In the genomic region with DNA sequence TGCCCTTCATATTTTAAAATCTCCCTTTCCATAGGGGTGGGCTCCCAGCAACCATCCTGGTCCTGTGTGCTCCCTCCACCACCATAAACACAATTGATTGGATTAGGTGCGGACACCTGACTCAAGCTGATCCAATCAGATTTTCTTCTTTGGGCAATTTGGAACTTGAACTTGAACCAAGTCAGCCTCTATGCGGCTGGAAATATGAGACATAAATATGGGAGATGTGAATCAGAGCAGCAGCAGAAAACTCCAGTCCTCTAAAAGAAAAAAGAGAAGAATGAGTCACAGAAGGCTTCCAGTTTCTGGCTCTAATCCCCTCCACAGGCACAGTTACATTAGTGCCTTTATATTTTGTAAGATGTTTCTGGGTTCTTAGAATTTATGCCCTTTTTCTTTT, we compare ENCODE assay signal across 13 cellular contexts.
A peak's percentile ranks its signal among the peaks of the same experiment; 100 is the strongest.
DNase-seq lines count a peak whose midpoint lies in the region; ATAC-seq and FAIRE-seq lines count a peak whose summit lies in the region.
"Had no signal": no experiment of that assay in that cellular context is flagged by ENCODE, and none has a peak within 500 bp of the region (broad histone marks: within the 10 kb centered on the region; RNA-seq: fewer than 3 reads in every experiment).

No MANE protein-coding gene starts in this region.

- no peak overlapping the region for H3K9ac ChIP-seq in mesenchymal stem cell (ENCODE audit: low read length)

- H4K91ac ChIP-seq in mesenchymal stem cell (ENCODE audit: low read length), result no peak overlapping the region

- H3K9me3 Mint-ChIP-seq in CD4-positive, CD25-positive, alpha-beta regulatory T cell, result peaks cover 0 to 6% (median 0%) of the 10 kb centered on the region in 7 donors

- H3K27me3 Mint-ChIP-seq in CD4-positive, CD25-positive, alpha-beta regulatory T cell, result no peaks in the 10 kb centered on the region

- peak overlapping the region; percentile 78 for H3K27ac ChIP-seq in CD4-positive, CD25-positive, alpha-beta regulatory T cell (ENCODE audit: insufficient read depth, low read length, poor library complexity, severe bottlenecking)
- H3K27ac ChIP-seq in mesenchymal stem cell (ENCODE audit: low read length, poor library complexity, severe bottlenecking) (no peak overlapping the region), small intestine (ENCODE audit: low read depth in 1 of 2, low read length in 1 of 2) (peak overlapping the region in 1 of 2 donors; percentile 81)

- peaks cover 7% of the 10 kb centered on the region for H3K36me3 Mint-ChIP-seq in CD4-positive, CD25-positive, alpha-beta regulatory T cell

- H3K9me3 ChIP-seq in CD4-positive, CD25-positive, alpha-beta regulatory T cell (ENCODE audit: control insufficient read depth in 2 of 2, low read length in 2 of 2), result no peaks in the 10 kb centered on the region
- no peaks in the 10 kb centered on the region for H3K9me3 ChIP-seq in mesenchymal stem cell (ENCODE audit: control insufficient read depth, low read length)
- no peaks in the 10 kb centered on the region for H3K9me3 ChIP-seq in small intestine (ENCODE audit: control insufficient read depth, low read depth)
- H3K9me3 ChIP-seq: HAP-1 had no signal

- peaks cover 20 to 91% (median 54%) of the 10 kb centered on the region in 4 donors for H3K4me1 Mint-ChIP-seq in CD4-positive, CD25-positive, alpha-beta regulatory T cell

- H2BK15ac ChIP-seq in mesenchymal stem cell (ENCODE audit: low read depth, poor library complexity, severe bottlenecking), result no peak overlapping the region

- WGBS in mesenchymal stem cell, result 100% methylated on average over 1 of the region's 2 CpGs
- WGBS in small intestine, 3 donors, result 86 to 94% (median 93%) methylated on average over 2 of the region's 2 CpGs

- H4K8ac ChIP-seq in mesenchymal stem cell (ENCODE audit: low read length), result no peak overlapping the region

- ATAC-seq in CD4-positive, CD25-positive, alpha-beta regulatory T cell (ENCODE audit: low read depth in 2 of 2), result peak in 1 of 2 donors; percentile 6

- no peak overlapping the region for H2AK5ac ChIP-seq in mesenchymal stem cell (ENCODE audit: low read length, severe bottlenecking)

- peak overlapping the region in 1 of 2 experiments; percentile 50 for H3K18ac ChIP-seq in mesenchymal stem cell (ENCODE audit: low read depth in 1 of 2, low read length in 2 of 2)

- H3K23ac ChIP-seq in mesenchymal stem cell (ENCODE audit: low read length in 2 of 2), result no peak overlapping the region

- no peak overlapping the region for H2AFZ ChIP-seq in mesenchymal stem cell (ENCODE audit: low read depth, low read length)

- no peak overlapping the region for H3K14ac ChIP-seq in mesenchymal stem cell (ENCODE audit: low read length in 2 of 2)

- intact Hi-C loops in posterior cingulate gyrus (cut with DNase I), result no loop called here

- H3K4me1 ChIP-seq in CD4-positive, CD25-positive, alpha-beta regulatory T cell (ENCODE audit: control insufficient read depth, insufficient read depth, low read length, poor library complexity, severe bottlenecking), result peaks cover 49% of the 10 kb centered on the region
- H3K4me1 ChIP-seq in mesenchymal stem cell (ENCODE audit: control insufficient read depth, insufficient read depth, low read depth, low read length) (peaks cover 2% of the 10 kb centered on the region), small intestine (ENCODE audit: control insufficient read depth in 2 of 2, insufficient read depth in 1 of 2, low read depth in 1 of 2, low read length in 1 of 2) (no peaks in the 10 kb centered on the region)

- peak in 1 of 3 donors; percentile 42 for DNase-seq in CD4-positive, CD25-positive, alpha-beta regulatory T cell
- peak; percentile 31 for DNase-seq in HS-27A (ENCODE audit: low read depth)
- peak; percentile 89 for DNase-seq in amniotic epithelial cell (ENCODE audit: low read depth)
- peak; percentile 56 for DNase-seq in mesenchymal stem cell
- DNase-seq in DMS153 (lab: John Stamatoyannopoulos, UW), result no peak
- no peak for DNase-seq in small intestine
- no peak for DNase-seq in posterior cingulate gyrus
- no peak for DNase-seq in frontal cortex (ENCODE audit: low spot score in 2 of 2)
- DNase-seq: activated CD4-positive, CD25-positive, alpha-beta regulatory T cell; cerebellar nuclear complex; NCI-H1694 treated with DMSO at 0.1 percent for 48 hours had no signal

- no peaks in the 10 kb centered on the region for H3K79me1 ChIP-seq in mesenchymal stem cell (replicated peaks; ENCODE audit: low read length, poor library complexity, severe bottlenecking)

- peak overlapping the region; percentile 22 for H3K4me3 ChIP-seq in CD4-positive, CD25-positive, alpha-beta regulatory T cell (ENCODE audit: low read depth, low read length)
- H3K4me3 ChIP-seq in mesenchymal stem cell (ENCODE audit: insufficient read depth in 1 of 2, low read depth in 1 of 2, low read length in 2 of 2), result no peak overlapping the region
- H3K4me3 ChIP-seq in small intestine (ENCODE audit: low read depth in 1 of 2, low read length in 2 of 2), result no peak overlapping the region
- H3K4me3 ChIP-seq: HAP-1 had no signal

- H3K4ac ChIP-seq in mesenchymal stem cell (ENCODE audit: low read depth in 1 of 2, low read length in 2 of 2), result no peak overlapping the region

- no peak overlapping the region for H2BK120ac ChIP-seq in mesenchymal stem cell (ENCODE audit: low read depth, low read length)

- peak overlapping the region in 3 of 4 donors; percentile 46 to 77 (median 60) for H3K4me3 Mint-ChIP-seq in CD4-positive, CD25-positive, alpha-beta regulatory T cell
- H3K4me3 Mint-ChIP-seq: nephron had no signal

- no peaks in the 10 kb centered on the region for H3K36me3 ChIP-seq in CD4-positive, CD25-positive, alpha-beta regulatory T cell (ENCODE audit: control insufficient read depth, insufficient read depth, low read length)
- no peaks in the 10 kb centered on the region for H3K36me3 ChIP-seq in mesenchymal stem cell (ENCODE audit: control insufficient read depth in 1 of 2, insufficient read depth in 2 of 2, low read depth in 1 of 2, low read length in 2 of 2)
- no peaks in the 10 kb centered on the region for H3K36me3 ChIP-seq in small intestine (ENCODE audit: control insufficient read depth in 2 of 2, insufficient read depth in 2 of 2, low read length in 2 of 2)
- H3K36me3 ChIP-seq: HAP-1 had no signal

- no peak overlapping the region for H2BK5ac ChIP-seq in mesenchymal stem cell (ENCODE audit: low read depth, low read length, poor library complexity, severe bottlenecking)

- H3K4me2 ChIP-seq in mesenchymal stem cell (ENCODE audit: low read length, poor library complexity, severe bottlenecking), result no peak overlapping the region

- no peaks in the 10 kb centered on the region for H3K27me3 ChIP-seq in CD4-positive, CD25-positive, alpha-beta regulatory T cell (ENCODE audit: control insufficient read depth, insufficient read depth, low read length)
- H3K27me3 ChIP-seq in mesenchymal stem cell (ENCODE audit: control insufficient read depth in 1 of 2, insufficient read depth in 1 of 2, low read length in 2 of 2) (no peaks in the 10 kb centered on the region), small intestine (ENCODE audit: control insufficient read depth in 2 of 2, insufficient read depth in 2 of 2, low read length in 2 of 2) (no peaks in the 10 kb centered on the region)

- FAIRE-seq in small intestine (lab: Jason Lieb, UNC) (no peak), frontal cortex (lab: Jason Lieb, UNC) (no peak)

- no peak overlapping the region for H2BK12ac ChIP-seq in mesenchymal stem cell (ENCODE audit: low read length in 2 of 2)

- H3K27ac Mint-ChIP-seq in CD4-positive, CD25-positive, alpha-beta regulatory T cell, result peak overlapping the region; percentile 89 to 98 (median 96)
- H3K27ac Mint-ChIP-seq: nephron had no signal

Comparison
In these comparisons a context has a peak if more than half of its experiments do, and no peak if none do; other contexts are left out.
1. DNase-seq: peak in HS-27A (single experiment), amniotic epithelial cell (single experiment) and mesenchymal stem cell (single experiment); none in DMS153 (single experiment), small intestine (single experiment), posterior cingulate gyrus (0 of 10) and frontal cortex (0 of 2).